Comparison of ENCODE assay signal across 8 cellular contexts in the genomic region with DNA sequence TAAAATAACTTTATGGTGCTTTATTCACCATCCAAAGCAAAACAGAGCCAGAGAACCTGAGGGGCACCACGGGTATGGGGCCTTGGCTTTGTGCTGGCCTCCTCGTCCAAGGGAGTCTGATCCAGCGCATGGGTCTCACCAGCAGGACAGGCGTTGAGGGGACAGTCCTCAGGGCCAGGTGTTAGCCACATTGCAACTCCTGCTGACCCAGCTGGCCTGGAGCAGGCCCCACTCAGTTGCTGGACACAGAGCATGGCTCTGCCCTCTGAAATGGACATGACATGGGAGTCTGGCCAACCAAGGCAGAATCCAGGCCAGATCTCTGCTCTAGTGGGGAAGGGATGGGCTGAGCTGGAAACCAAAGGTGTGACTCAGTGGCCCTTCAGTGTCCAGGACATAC.
"Had no signal": no experiment of that assay in that cellular context is flagged by ENCODE, and none has a peak within 500 bp of the region (broad histone marks: within the 10 kb centered on the region; RNA-seq: fewer than 3 reads in every experiment).

No MANE protein-coding gene starts in this region.

- H3K4me1 ChIP-seq: HAP-1 had no signal

- H3K9me3 ChIP-seq: HAP-1 had no signal

- H3K27ac ChIP-seq: GM23248, HL-60 had no signal

- DNase-seq: GM23248, GOT3, H7, HFFc6 had no signal

- ATAC-seq: HCT116, HepG2 had no signal

- H3K4me3 ChIP-seq: GM23248, HAP-1 had no signal

- H3K36me3 ChIP-seq: HAP-1 had no signal
